ENCODE assay signal across 10 cellular contexts in the genomic region with DNA sequence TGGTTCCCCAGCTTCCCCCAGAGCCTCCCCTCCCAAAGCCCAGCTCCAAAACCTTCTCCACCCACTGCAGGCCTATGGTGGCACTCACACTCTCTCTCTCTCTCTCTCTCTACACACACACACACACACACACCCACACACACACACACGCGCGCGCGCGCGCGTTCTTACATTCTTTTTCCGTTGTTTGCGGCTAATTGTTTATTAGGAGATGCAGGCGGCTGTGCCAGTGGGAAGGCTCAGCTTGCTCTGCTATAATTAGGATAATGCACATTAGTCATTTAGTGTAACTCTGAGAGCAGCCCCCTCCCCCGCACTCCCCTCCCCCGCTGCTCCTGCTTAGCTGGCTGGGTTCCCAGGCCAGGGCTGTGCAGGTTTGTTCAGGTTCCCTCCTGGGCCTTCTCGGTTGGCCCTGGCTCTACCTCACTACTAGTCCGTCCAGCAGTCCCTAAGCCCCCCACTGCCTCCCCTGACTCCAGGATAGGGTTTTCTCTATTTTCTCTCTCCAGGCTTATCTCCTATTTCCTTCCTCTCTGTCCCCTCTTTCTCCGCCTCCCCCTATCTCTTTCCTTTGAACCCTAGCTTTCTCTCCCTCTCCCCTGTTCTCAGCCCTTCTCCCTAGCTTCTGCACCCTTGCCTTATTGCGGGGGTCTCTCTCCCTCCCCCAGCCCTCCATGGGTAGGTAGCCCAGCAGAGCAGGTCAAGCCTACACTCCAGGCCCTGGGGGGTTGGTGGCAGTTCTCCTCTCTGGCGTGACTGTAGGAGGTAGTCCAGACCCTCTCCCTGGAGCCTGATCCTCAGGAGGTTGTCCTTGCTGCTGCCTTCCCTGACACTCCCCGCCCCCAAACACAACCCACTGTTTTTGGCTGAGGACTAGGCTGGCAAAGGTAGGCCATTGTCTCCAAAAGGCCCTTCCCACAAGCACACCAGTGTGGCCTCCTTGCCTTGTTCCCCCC. TPM values are rescaled to one million over a fixed set of nuclear protein-coding genes. Genes with fewer than 3 reads are reported as not detected.
DNase-seq lines count a peak whose midpoint lies in the region; ATAC-seq and TF ChIP-seq lines count a peak whose summit lies in the region.
"Had no signal": no experiment of that assay in that cellular context is flagged by ENCODE, and none has a peak within 500 bp of the region (broad histone marks: within the 10 kb centered on the region; RNA-seq: fewer than 3 reads in every experiment).

No MANE protein-coding gene starts in this region.

- no peaks in the 10 kb centered on the region for H3K27me3 ChIP-seq in BE2C

- H3K9me3 ChIP-seq in BE2C = no peaks in the 10 kb centered on the region

- H3K4me1 ChIP-seq in BE2C = peaks cover 47% of the 10 kb centered on the region

- H3K4me3 ChIP-seq in BE2C (ENCODE audit: low read depth, low read length) = peak overlapping the region; percentile 7; the same call in 1 of the 2 replicates

- H3K36me3 ChIP-seq in BE2C = no peaks in the 10 kb centered on the region

- no peak for ATAC-seq in HG02588 (IDR thresholded peaks at IDR 0.05; ENCODE audit: unreplicated experiment)

- no peak for TF ChIP-seq CTCF in BE2C (IDR thresholded peaks at IDR 0.05; ENCODE audit: low read depth, low read length)

- DNase-seq in BE2C (peak; percentile 83), NCI-H1105 (lab: John Stamatoyannopoulos, UW) (peak; percentile 89), SK-N-DZ (ENCODE audit: low spot score) (peak; percentile 49), left kidney (ENCODE audit: low read depth, low spot score) (peak; percentile 77), NCI-H187 treated with DMSO at 0.1 percent for 48 hours (lab: John Stamatoyannopoulos, UW) (no peak), NCI-H510A (lab: John Stamatoyannopoulos, UW) (no peak), LoVo (ENCODE audit: low spot score) (no peak)
- DNase-seq: activated CD4-positive, alpha-beta T cell treated with anti-CD3 and anti-CD28 coated beads, Interleukin-2, amount 10 ng/mL, durations not matched to agents 24 days and 14 days; NCI-H1048 had no signal

RNA-seq across cellular contexts. Expression of a gene that starts 34.0 kb away (rescaled TPM):
- 41.4 TPM for polyA plus RNA-seq in BE2C (2012; ENCODE audit: insufficient read depth, insufficient read length, low read depth)
- polyA plus RNA-seq in SK-N-DZ (2014; cell fraction: cytosol; rRNA removed) = 17.8 and 23.5 TPM in 2 replicates
- polyA plus RNA-seq in SK-N-DZ (2014; cell fraction: nucleus; rRNA removed) = 29.9 and 41.7 TPM in 2 replicates

Comparison
In these comparisons a context has a peak if more than half of its experiments do, and no peak if none do; other contexts are left out.
1. DNase-seq: peak in BE2C (single experiment), NCI-H1105 (single experiment), SK-N-DZ (single experiment) and left kidney (single experiment); none in NCI-H187 treated with DMSO at 0.1 percent for 48 hours (single experiment), NCI-H510A (single experiment) and LoVo (single experiment).